Comparison of ENCODE assay signal across 10 cellular contexts in the genomic region with DNA sequence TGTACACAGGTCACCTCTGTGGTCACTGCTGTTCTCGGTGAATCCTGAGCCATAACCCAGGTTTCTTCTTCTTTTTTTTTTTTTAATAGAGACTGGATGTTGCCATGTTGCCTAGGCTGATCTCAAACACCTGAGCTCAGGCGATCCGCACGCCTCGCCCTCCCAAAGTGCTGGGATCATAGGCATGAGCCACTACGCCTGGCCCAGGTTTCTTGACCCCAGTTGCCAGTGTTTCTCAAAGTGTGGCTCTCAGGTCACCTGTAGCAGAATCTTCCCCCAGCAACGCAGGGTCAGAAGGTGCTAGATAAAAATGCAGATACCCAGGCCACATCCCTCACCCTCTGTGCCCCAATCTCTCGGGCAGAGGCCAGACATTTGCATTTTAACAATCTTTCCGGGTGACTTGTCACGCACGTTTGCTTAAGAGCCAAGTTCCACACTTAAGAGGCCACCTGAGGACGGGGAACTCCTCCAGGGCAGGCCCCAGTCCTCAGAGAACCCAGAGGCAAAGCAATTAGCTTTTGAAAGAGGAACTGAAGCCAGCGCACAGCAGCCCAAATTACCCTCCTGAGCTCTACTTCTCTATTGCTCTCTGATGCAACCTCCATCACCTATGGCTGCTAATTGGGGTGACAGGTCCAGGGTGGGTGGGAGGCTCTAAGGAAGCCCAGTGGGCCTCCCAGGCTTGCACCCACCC.
DNase-seq lines count a peak whose midpoint lies in the region; ATAC-seq, FAIRE-seq and TF ChIP-seq lines count a peak whose summit lies in the region.
"Had no signal": no experiment of that assay in that cellular context is flagged by ENCODE, and none has a peak within 500 bp of the region (broad histone marks: within the 10 kb centered on the region; RNA-seq: fewer than 3 reads in every experiment).

No MANE protein-coding gene starts in this region.

- peaks cover 94% of the 10 kb centered on the region for H3K36me3 Mint-ChIP-seq in activated T-cell treated with anti-CD3 and anti-CD28 coated beads, Interleukin-2, amount 50 U/mL, for 24 hours (ENCODE audit: low read depth)

- TF ChIP-seq POLR2A in GM12892 (IDR thresholded peaks at IDR 0.05; ENCODE audit: low read depth, low read length): no peak

- DNase-seq in GM12892 (ENCODE audit: insufficient read length): peak; percentile 82
- peak; percentile 97 for DNase-seq in SKM-1 treated with dmso at 0.1 percent for 144 hours (lab: John Stamatoyannopoulos, UW; ENCODE audit: unreplicated experiment)
- no peak for DNase-seq in activated T-cell treated with anti-CD3 and anti-CD28 coated beads, Interleukin-2, amount 50 U/mL, for 24 hours
- no peak for DNase-seq in NCI-H2107 (lab: John Stamatoyannopoulos, UW)
- DNase-seq in NCI-H187 treated with DMSO at 0.1 percent for 48 hours (lab: John Stamatoyannopoulos, UW): no peak
- DNase-seq in caudate nucleus (lab: John Stamatoyannopoulos, UW): no peak
- DNase-seq: activated T-cell treated with anti-CD3 and anti-CD28 coated beads for 4 hours, NCI-H2081 treated with DMSO at 0.1 percent for 48 hours had no signal

- FAIRE-seq in GM12892 (lab: Jason Lieb, UNC): peak; percentile 92

- H3K9me3 Mint-ChIP-seq in activated T-cell treated with anti-CD3 and anti-CD28 coated beads, Interleukin-2, amount 50 U/mL, for 24 hours: no peaks in the 10 kb centered on the region

- peaks cover 46% of the 10 kb centered on the region for H3K4me1 Mint-ChIP-seq in activated T-cell treated with anti-CD3 and anti-CD28 coated beads, Interleukin-2, amount 50 U/mL, for 24 hours (ENCODE audit: low read depth)

- no peaks in the 10 kb centered on the region for H3K27me3 Mint-ChIP-seq in activated T-cell treated with anti-CD3 and anti-CD28 coated beads, Interleukin-2, amount 50 U/mL, for 24 hours

- no peak overlapping the region for H3K27ac Mint-ChIP-seq in activated T-cell treated with anti-CD3 and anti-CD28 coated beads, Interleukin-2, amount 50 U/mL, for 24 hours

- H3K27ac ChIP-seq in caudate nucleus (ENCODE audit: low read depth, low read length): no peak overlapping the region

- ATAC-seq in GM19468 (IDR thresholded peaks at IDR 0.05; ENCODE audit: extremely low read depth, unreplicated experiment) (peak; percentile 62), HG03139 (IDR thresholded peaks at IDR 0.05; ENCODE audit: unreplicated experiment) (peak; percentile 96)

- no peak overlapping the region for H3K4me3 Mint-ChIP-seq in activated T-cell treated with anti-CD3 and anti-CD28 coated beads, Interleukin-2, amount 50 U/mL, for 24 hours

Comparison
In these comparisons a context has a peak if more than half of its experiments do, and no peak if none do; other contexts are left out.
1. DNase-seq: peak in GM12892 (single experiment) and SKM-1 treated with dmso at 0.1 percent for 144 hours (single experiment); none in activated T-cell treated with anti-CD3 and anti-CD28 coated beads, Interleukin-2, amount 50 U/mL, for 24 hours (single experiment), NCI-H2107 (single experiment), NCI-H187 treated with DMSO at 0.1 percent for 48 hours (single experiment) and caudate nucleus (0 of 61).